1 cellular context compared by ENCODE assay signal in the genomic region with DNA sequence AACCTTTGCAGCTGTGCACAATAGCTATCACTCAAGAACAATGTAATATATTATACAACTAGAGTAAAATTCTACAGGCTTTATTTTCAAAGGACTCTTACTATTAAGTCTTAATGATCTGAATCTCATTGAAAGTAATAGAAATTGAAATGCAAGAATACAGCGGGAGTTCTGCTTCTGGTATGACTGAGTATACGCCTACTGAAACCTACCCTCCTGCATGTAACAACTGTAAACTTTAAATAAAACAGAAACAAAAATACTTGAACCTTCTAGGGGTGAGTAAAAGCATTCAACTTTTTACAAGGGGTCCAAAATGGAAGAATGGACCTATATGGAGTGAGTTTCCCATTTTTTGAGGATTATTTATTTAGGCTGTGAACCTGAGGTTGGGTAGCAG.
TF ChIP-seq lines count a peak whose summit lies in the region.

No MANE protein-coding gene starts in this region.

TF ChIP-seq in WTC11, 78 proteins besides CTCF, POLR2A, EP300 and RAD21 (continued from another document):
- TF ChIP-seq, protein P1, sequence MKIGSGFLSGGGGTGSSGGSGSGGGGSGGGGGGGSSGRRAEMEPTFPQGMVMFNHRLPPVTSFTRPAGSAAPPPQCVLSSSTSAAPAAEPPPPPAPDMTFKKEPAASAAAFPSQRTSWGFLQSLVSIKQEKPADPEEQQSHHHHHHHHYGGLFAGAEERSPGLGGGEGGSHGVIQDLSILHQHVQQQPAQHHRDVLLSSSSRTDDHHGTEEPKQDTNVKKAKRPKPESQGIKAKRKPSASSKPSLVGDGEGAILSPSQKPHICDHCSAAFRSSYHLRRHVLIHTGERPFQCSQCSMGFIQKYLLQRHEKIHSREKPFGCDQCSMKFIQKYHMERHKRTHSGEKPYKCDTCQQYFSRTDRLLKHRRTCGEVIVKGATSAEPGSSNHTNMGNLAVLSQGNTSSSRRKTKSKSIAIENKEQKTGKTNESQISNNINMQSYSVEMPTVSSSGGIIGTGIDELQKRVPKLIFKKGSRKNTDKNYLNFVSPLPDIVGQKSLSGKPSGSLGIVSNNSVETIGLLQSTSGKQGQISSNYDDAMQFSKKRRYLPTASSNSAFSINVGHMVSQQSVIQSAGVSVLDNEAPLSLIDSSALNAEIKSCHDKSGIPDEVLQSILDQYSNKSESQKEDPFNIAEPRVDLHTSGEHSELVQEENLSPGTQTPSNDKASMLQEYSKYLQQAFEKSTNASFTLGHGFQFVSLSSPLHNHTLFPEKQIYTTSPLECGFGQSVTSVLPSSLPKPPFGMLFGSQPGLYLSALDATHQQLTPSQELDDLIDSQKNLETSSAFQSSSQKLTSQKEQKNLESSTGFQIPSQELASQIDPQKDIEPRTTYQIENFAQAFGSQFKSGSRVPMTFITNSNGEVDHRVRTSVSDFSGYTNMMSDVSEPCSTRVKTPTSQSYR (CRISPR knock-in tag; IDR thresholded peaks at IDR 0.05) = no peak
- TF ChIP-seq USF2 (CRISPR knock-in tag; IDR thresholded peaks at IDR 0.05) (no peak), ZNF671 (CRISPR knock-in tag; IDR thresholded peaks at IDR 0.05) (no peak)
TF ChIP-seq in WTC11: peak in this region for 0.
